ENCODE assay signal across 10 cellular contexts in the genomic region with DNA sequence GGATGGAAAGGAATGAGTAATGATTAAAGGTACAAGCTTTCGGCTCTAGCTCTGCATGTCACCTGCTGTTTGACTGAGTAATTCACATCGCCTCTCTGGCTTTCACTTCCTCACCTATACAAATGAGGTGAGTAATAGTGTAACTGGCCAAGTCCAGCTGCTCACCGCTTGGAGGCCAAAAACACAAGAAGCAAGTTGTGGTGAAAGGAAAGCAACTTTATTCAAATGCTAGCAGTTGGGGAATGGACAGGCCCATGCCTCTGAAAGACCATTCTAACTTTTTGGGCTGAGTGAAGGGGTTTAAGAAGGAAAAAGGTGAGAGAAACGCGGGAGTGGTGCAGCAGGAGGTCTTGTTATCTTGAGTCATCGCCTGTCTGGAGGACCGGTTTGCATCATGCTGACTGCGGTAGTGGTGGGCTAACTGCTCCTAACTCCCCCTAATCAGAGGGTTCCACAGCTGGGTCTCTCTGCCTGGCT.
DNase-seq lines count a peak whose midpoint lies in the region; ATAC-seq and TF ChIP-seq lines count a peak whose summit lies in the region.
"Had no signal": no experiment of that assay in that cellular context is flagged by ENCODE, and none has a peak within 500 bp of the region (broad histone marks: within the 10 kb centered on the region; RNA-seq: fewer than 3 reads in every experiment).

No MANE protein-coding gene starts in this region.

- peaks cover 13% of the 10 kb centered on the region for H3K4me1 ChIP-seq in DOHH2 (ENCODE audit: control insufficient read depth, low read length)

- no peaks in the 10 kb centered on the region for H3K79me2 ChIP-seq in DOHH2 (ENCODE audit: control insufficient read depth, low read length)

- no peaks in the 10 kb centered on the region for H3K9me3 ChIP-seq in DOHH2 (ENCODE audit: control insufficient read depth, insufficient read depth, low read length)

- peak; percentile 61 for TF ChIP-seq POLR2A in GM19193 (IDR thresholded peaks at IDR 0.05; ENCODE audit: extremely low read depth, insufficient read depth, insufficient read length)

- no peaks in the 10 kb centered on the region for H3K9me2 ChIP-seq in DOHH2 (replicated peaks; ENCODE audit: control insufficient read depth, low read length)

- peak; percentile 15 for TF ChIP-seq CTCF in DOHH2 (IDR thresholded peaks at IDR 0.05; ENCODE audit: low read depth, low read length, poor library complexity, severe bottlenecking)

- 0 out of 2 replicates have a peak, but pooled peaks cover 8% of the 10 kb centered on the region for H3K27me3 ChIP-seq in DOHH2 (ENCODE audit: control insufficient read depth, low read length)

- no peaks in the 10 kb centered on the region for H3K36me3 ChIP-seq in DOHH2 (ENCODE audit: control insufficient read depth, low read length)

- DNase-seq in RPMI8226 (peak; percentile 83), nucleus accumbens (lab: John Stamatoyannopoulos, UW) (no peak), posterior cingulate gyrus (no peak), RKO (ENCODE audit: low spot score) (no peak), COR-L47 (lab: John Stamatoyannopoulos, UW) (no peak)
- DNase-seq: activated naive CD8-positive, alpha-beta T cell treated with anti-CD3 and anti-CD28 coated beads, Interleukin-2, amount 10 ng/mL, durations not matched to agents 7 days and 5 days; CD4-positive, alpha-beta T cell had no signal

- H3K4me2 ChIP-seq in DOHH2 (ENCODE audit: low read length): peak overlapping the region; percentile 50

- no peaks in the 10 kb centered on the region for H4K20me1 ChIP-seq in DOHH2 (ENCODE audit: control insufficient read depth, insufficient read depth, low read depth, low read length)

- peak overlapping the region; percentile 23 for H3K4me3 ChIP-seq in DOHH2 (ENCODE audit: low read length)

- peak; percentile 87 for ATAC-seq in HG02970 (IDR thresholded peaks at IDR 0.05; ENCODE audit: low FRiP score, unreplicated experiment)

- intact Hi-C loops in posterior cingulate gyrus (cut with DNase I): no loop called here

- no peaks in the 10 kb centered on the region for H3F3A ChIP-seq in DOHH2 (ENCODE audit: control insufficient read depth, insufficient read depth)

- H3K27ac ChIP-seq in DOHH2 (ENCODE audit: low read depth, low read length): no peak overlapping the region
